ENCODE assay signal across 1 cellular context in genomic region chr1:16140068-16140596, GRCh38.
TF ChIP-seq lines count a peak whose summit lies in the region.

No MANE protein-coding gene starts in this region.

TF ChIP-seq in HCT116, 20 proteins besides CTCF, POLR2A, EP300 and RAD21 (continued from another document):
- TF ChIP-seq CEBPB (IDR thresholded peaks at IDR 0.05; ENCODE audit: low read depth) (no peak), FOSL1 (IDR thresholded peaks at IDR 0.05; ENCODE audit: low read depth) (no peak), ELF1 (IDR thresholded peaks at IDR 0.05; ENCODE audit: borderline replicate concordance, low read depth) (no peak), MAX (IDR thresholded peaks at IDR 0.05) (no peak), EZH2 (IDR thresholded peaks at IDR 0.05) (no peak), SP1 (IDR thresholded peaks at IDR 0.05; ENCODE audit: low read depth) (no peak), TCF7L2 (IDR thresholded peaks at IDR 0.05; ENCODE audit: borderline replicate concordance, extremely low read depth, insufficient read depth, insufficient read length) (no peak), SRF (IDR thresholded peaks at IDR 0.05; ENCODE audit: low read depth) (no peak), CBX3 (IDR thresholded peaks at IDR 0.05; ENCODE audit: low read depth) (no peak), JUND (IDR thresholded peaks at IDR 0.05) (no peak)
